Comparison of ENCODE assay signal across 8 cellular contexts in the genomic region with DNA sequence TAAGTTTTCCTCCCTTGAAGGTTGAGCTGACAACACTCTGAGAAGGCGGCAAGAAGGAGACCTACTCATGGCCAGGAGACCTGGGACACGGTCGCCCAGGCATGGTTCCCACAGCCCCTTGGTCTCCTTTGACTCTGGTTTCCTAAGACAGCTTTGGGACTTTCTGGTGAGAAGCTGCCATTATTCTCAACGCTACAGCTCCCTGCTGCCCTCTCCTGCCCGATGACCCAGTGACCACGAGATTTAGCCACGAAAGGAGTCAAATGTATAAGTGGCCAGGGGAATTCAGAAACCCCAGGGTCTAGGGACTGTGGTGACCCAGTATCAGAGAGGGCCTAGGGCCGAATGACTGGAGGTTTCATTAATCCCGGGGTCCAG. TPM values are rescaled to one million over a fixed set of nuclear protein-coding genes. Genes with fewer than 3 reads are reported as not detected.
DNase-seq lines count a peak whose midpoint lies in the region; ATAC-seq and TF ChIP-seq lines count a peak whose summit lies in the region.

No MANE protein-coding gene starts in this region.

- H3K27ac ChIP-seq in CD4-positive, CD25-positive, alpha-beta regulatory T cell (ENCODE audit: insufficient read depth, low read length, poor library complexity, severe bottlenecking): peak overlapping the region; percentile 56
- H3K27ac ChIP-seq in spleen: peak overlapping the region in 6 of 8 donors; percentile 2 to 88 (median 82)

- no peaks in the 10 kb centered on the region for H3K36me3 ChIP-seq in CD4-positive, CD25-positive, alpha-beta regulatory T cell (ENCODE audit: control insufficient read depth, insufficient read depth, low read length)
- peaks cover 0 to 31% (median 13%) of the 10 kb centered on the region in 6 donors for H3K36me3 ChIP-seq in spleen

- no peak for ATAC-seq in CD4-positive, CD25-positive, alpha-beta regulatory T cell (ENCODE audit: low read depth in 2 of 2)
- ATAC-seq in GM19395 (IDR thresholded peaks at IDR 0.05; ENCODE audit: unreplicated experiment): peak; percentile 11
- ATAC-seq in HG02973 (IDR thresholded peaks at IDR 0.05; ENCODE audit: unreplicated experiment): no peak
- no peak for ATAC-seq in HG02588 (IDR thresholded peaks at IDR 0.05; ENCODE audit: unreplicated experiment)

- peaks cover under 1 to 28% (median 21%) of the 10 kb centered on the region in 4 donors for H3K4me1 Mint-ChIP-seq in CD4-positive, CD25-positive, alpha-beta regulatory T cell
- H3K4me1 Mint-ChIP-seq in brain: peaks cover 19% of the 10 kb centered on the region

- H3K4me3 Mint-ChIP-seq in CD4-positive, CD25-positive, alpha-beta regulatory T cell: peak overlapping the region; percentile 86 to 90 (median 88)
- H3K4me3 Mint-ChIP-seq in brain: peak overlapping the region; percentile 82 to 93 (median 83)

- TF ChIP-seq CTCF in brain (conservative IDR thresholded peaks at IDR 0.05): peak; percentile 32 to 40
- no peak for TF ChIP-seq CTCF in spleen (IDR thresholded peaks at IDR 0.05 in 8 of 11, conservative IDR thresholded peaks at IDR 0.05 in 3 of 11)

- intact Hi-C loops in spleen (cut with DNase I; ENCODE audit: low total_unique reads): no loop called here

- peak overlapping the region in 2 of 3 donors; percentile 84 to 95 for H3K27ac Mint-ChIP-seq in CD4-positive, CD25-positive, alpha-beta regulatory T cell
- H3K27ac Mint-ChIP-seq in brain: peak overlapping the region in 3 of 5 experiments; percentile 54 to 64 (median 57)

- no peak for TF ChIP-seq POLR2A in spleen (IDR thresholded peaks at IDR 0.05)

- peak overlapping the region; percentile 69 for H3K4me3 ChIP-seq in CD4-positive, CD25-positive, alpha-beta regulatory T cell (ENCODE audit: low read depth, low read length)
- H3K4me3 ChIP-seq in spleen: peak overlapping the region; percentile 24 to 91 (median 78)

- H3K9me3 ChIP-seq in CD4-positive, CD25-positive, alpha-beta regulatory T cell (ENCODE audit: control insufficient read depth in 2 of 2, low read length in 2 of 2): no peaks in the 10 kb centered on the region
- no peaks in the 10 kb centered on the region for H3K9me3 ChIP-seq in spleen

- H3K9me3 Mint-ChIP-seq in CD4-positive, CD25-positive, alpha-beta regulatory T cell: no peaks in the 10 kb centered on the region
- no peaks in the 10 kb centered on the region for H3K9me3 Mint-ChIP-seq in brain

- 6 to 31% (median 9%) methylated on average over 3 to 9 of the region's 9 CpGs for WGBS in spleen, 5 donors

- peaks cover 6% of the 10 kb centered on the region for H3K27me3 Mint-ChIP-seq in CD4-positive, CD25-positive, alpha-beta regulatory T cell
- peaks cover 7% of the 10 kb centered on the region for H3K27me3 Mint-ChIP-seq in brain

- peaks cover 23% of the 10 kb centered on the region for H3K4me1 ChIP-seq in CD4-positive, CD25-positive, alpha-beta regulatory T cell (ENCODE audit: control insufficient read depth, insufficient read depth, low read length, poor library complexity, severe bottlenecking)
- H3K4me1 ChIP-seq in spleen: peaks cover 10 to 36% (median 26%) of the 10 kb centered on the region in 6 donors

- peaks cover 13% of the 10 kb centered on the region for H3K36me3 Mint-ChIP-seq in CD4-positive, CD25-positive, alpha-beta regulatory T cell
- peaks cover 9% of the 10 kb centered on the region for H3K36me3 Mint-ChIP-seq in brain

- no peak for DNase-seq in CD4-positive, CD25-positive, alpha-beta regulatory T cell
- peak; percentile 14 for DNase-seq in NCI-H226
- peak; percentile 70 for DNase-seq in inferior parietal cortex (ENCODE audit: extremely low spot score)
- no peak for DNase-seq in spleen

- no peaks in the 10 kb centered on the region for H3K27me3 ChIP-seq in CD4-positive, CD25-positive, alpha-beta regulatory T cell (ENCODE audit: control insufficient read depth, insufficient read depth, low read length)
- H3K27me3 ChIP-seq in spleen (replicated peaks in 1 of 7): no peaks in the 10 kb centered on the region

RNA-seq across cellular contexts. Expression of gene SDF2L1, which starts 0.7 kb away (rescaled TPM):
- total RNA-seq in CD4-positive, CD25-positive, alpha-beta regulatory T cell: 29.9 TPM
- 10 to 100 TPM; 65.4 to 89.3 (median 75.5) TPM for polyA plus RNA-seq in CD4-positive, CD25-positive, alpha-beta regulatory T cell
- polyA plus RNA-seq in brain (ENCODE audit: insufficient read depth, low read depth, low replicate concordance): 19.1 TPM
- total RNA-seq in spleen: 10 to 100 TPM; 27.9 to 51.9 (median 36.0) TPM
- polyA plus RNA-seq in spleen: 10 to 100 TPM; 16.6 to 43.9 (median 32.9) TPM

RNA-seq across cellular contexts. Expression of gene CCDC116, which starts 8.8 kb away (rescaled TPM):
- total RNA-seq in CD4-positive, CD25-positive, alpha-beta regulatory T cell: not detected
- polyA plus RNA-seq in CD4-positive, CD25-positive, alpha-beta regulatory T cell: not detected
- polyA plus RNA-seq in brain (ENCODE audit: insufficient read depth, low read depth, low replicate concordance) (0.24 TPM), spleen (under 1 TPM; 0.45 to 0.63 (median 0.47) TPM)
- total RNA-seq in spleen: under 1 TPM; 0.24 to 0.66 (median 0.51) TPM

RNA-seq across cellular contexts. Expression of gene YDJC, which starts 11.6 kb away (rescaled TPM):
- 34.4 TPM for total RNA-seq in CD4-positive, CD25-positive, alpha-beta regulatory T cell
- 10 to 100 TPM; 55.0 to 70.0 (median 55.6) TPM for polyA plus RNA-seq in CD4-positive, CD25-positive, alpha-beta regulatory T cell
- 16.1 TPM for polyA plus RNA-seq in brain (ENCODE audit: insufficient read depth, low read depth, low replicate concordance)
- 10 to 100 TPM; 19.0 to 35.0 (median 23.8) TPM for total RNA-seq in spleen
- polyA plus RNA-seq in spleen: 10 to 100 TPM; 41.0 to 54.3 (median 44.6) TPM

RNA-seq across cellular contexts. Expression of gene PPIL2, which starts 24.4 kb away (rescaled TPM):
- 83.0 TPM for total RNA-seq in CD4-positive, CD25-positive, alpha-beta regulatory T cell
- 10 to 100 TPM; 24.3 to 29.3 (median 27.0) TPM for polyA plus RNA-seq in CD4-positive, CD25-positive, alpha-beta regulatory T cell
- polyA plus RNA-seq in brain (ENCODE audit: insufficient read depth, low read depth, low replicate concordance) (25.8 TPM), spleen (10 to 100 TPM; 23.7 to 51.8 (median 39.1) TPM)
- total RNA-seq in spleen: 10 to 100 TPM; 43.2 to 71.5 (median 54.9) TPM

Comparison
In these comparisons a context has a peak if more than half of its experiments do, and no peak if none do; other contexts are left out.
1. DNase-seq: peak in NCI-H226 (single experiment) and inferior parietal cortex (single experiment); none in CD4-positive, CD25-positive, alpha-beta regulatory T cell (0 of 3) and spleen (single experiment).
2. CTCF ChIP-seq: peak in brain (2 of 2); none in spleen (0 of 11).